In the genomic region with DNA sequence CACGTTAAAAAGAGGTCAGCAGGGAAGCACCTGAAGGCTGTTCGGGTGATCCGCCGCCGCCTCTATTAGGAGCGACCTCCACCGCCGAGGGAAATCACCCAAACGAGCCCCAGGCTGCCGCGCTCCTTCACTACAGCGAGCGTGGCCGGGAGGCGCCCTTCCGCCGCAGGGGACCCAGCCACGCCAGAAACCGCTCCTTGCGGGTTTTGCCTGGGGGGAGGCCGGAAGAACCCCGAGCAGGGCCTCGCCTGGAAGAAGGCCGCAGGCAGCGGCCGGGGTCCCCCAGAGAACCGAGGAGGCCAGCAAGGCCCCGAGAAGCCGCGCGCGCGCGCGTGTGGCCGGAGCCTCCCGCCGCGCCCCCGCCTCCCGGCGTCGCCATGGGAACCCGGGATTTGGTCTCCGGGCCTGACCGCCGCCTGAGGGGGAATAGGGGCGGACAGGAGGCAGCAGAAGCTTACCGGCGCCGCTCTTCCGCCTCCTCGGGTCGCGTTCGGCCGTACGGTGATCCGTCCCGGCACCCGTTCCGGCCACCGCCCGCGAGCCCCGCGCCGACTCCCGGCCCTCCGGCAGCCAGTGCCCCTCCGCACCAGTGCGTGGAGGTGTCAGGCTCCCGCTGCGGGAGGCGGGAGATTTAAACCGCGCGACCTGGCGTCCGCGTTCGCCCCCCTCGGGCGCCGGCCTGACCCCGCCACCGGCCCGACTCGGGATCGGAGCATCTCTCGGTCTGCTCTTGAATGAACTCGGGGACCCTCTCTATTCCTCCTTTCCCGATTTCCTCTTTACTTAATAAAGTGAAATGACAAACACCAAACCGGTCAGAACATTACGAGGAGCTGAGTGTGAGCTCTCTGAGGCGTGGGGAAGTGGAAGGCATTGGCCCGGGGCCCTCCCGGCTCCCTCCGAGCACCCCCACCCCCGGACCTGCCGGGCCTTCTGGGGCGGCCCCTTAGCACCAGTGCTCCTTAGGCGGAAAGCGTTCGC, we compare ENCODE assay signal across 1 cellular context.
TF ChIP-seq lines count a peak whose summit lies in the region.

A gene (minus strand): TSS at position 606 of the 981 bp plus-strand sequence. CDS start 42,757 bp downstream, outside the sequence.

TF ChIP-seq in H1, 55 proteins besides CTCF, POLR2A, EP300 and RAD21:
- TF ChIP-seq TBP (IDR thresholded peaks at IDR 0.05; ENCODE audit: low read depth, low read length), result no peak
- no peak for TF ChIP-seq BCL11A (IDR thresholded peaks at IDR 0.05; ENCODE audit: low read depth in 2 of 2, low read length in 2 of 2)
- TF ChIP-seq KDM4A (IDR thresholded peaks at IDR 0.05; ENCODE audit: low read depth, low read length, severe bottlenecking), result peak; percentile 56
- peak; percentile 67 for TF ChIP-seq PHF8 (conservative IDR thresholded peaks at IDR 0.05; ENCODE audit: low read depth, low read length)
- TF ChIP-seq TAF1 (IDR thresholded peaks at IDR 0.05; ENCODE audit: low read depth, low read length), result peak; percentile 5; the same call in 1 of the 2 replicates
- TF ChIP-seq YY1 (IDR thresholded peaks at IDR 0.05; ENCODE audit: low read depth, low read length), result no peak
- no peak for TF ChIP-seq TCF12 (IDR thresholded peaks at IDR 0.05; ENCODE audit: low read depth, low read length)
- TF ChIP-seq RFX5 (IDR thresholded peaks at IDR 0.05; ENCODE audit: borderline replicate concordance, low read depth, low read length), result no peak
- TF ChIP-seq CREB1 (IDR thresholded peaks at IDR 0.05), result 0 out of 2 replicates have a peak, but pooled peaks have one; percentile 22
- TF ChIP-seq BACH1 (IDR thresholded peaks at IDR 0.05; ENCODE audit: low read length), result no peak
- no peak for TF ChIP-seq MAFK (IDR thresholded peaks at IDR 0.05; ENCODE audit: low read depth, low read length)
- TF ChIP-seq KDM5A (IDR thresholded peaks at IDR 0.05; ENCODE audit: low read length), result no peak
- no peak for TF ChIP-seq RNF2 (IDR thresholded peaks at IDR 0.05; ENCODE audit: borderline replicate concordance, low read depth, low read length, missing control alignments, poor library complexity, severe bottlenecking)
- no peak for TF ChIP-seq JUN (IDR thresholded peaks at IDR 0.05; ENCODE audit: low read depth, low read length)
- no peak for TF ChIP-seq CHD2 (IDR thresholded peaks at IDR 0.05; ENCODE audit: low read length)
- TF ChIP-seq TAF7 (optimal IDR thresholded peaks at IDR 0.05; ENCODE audit: borderline replicate concordance, low read depth, low read length), result peak; percentile 31
- TF ChIP-seq SIN3A (conservative IDR thresholded peaks at IDR 0.05 in 1 of 2, IDR thresholded peaks at IDR 0.05 in 1 of 2; ENCODE audit: low read depth in 1 of 2, low read length in 2 of 2), result 0 out of 4 replicates have a peak, but pooled peaks of 1 of the 2 experiments have one; percentile 6
- no peak for TF ChIP-seq SP2 (IDR thresholded peaks at IDR 0.05; ENCODE audit: low read length)
- TF ChIP-seq CBX5 (IDR thresholded peaks at IDR 0.05; ENCODE audit: low read depth, low read length), result no peak
- peak; percentile 78 for TF ChIP-seq RBBP5 (IDR thresholded peaks at IDR 0.05; ENCODE audit: borderline replicate concordance, low read depth, low read length)
- TF ChIP-seq EGR1 (IDR thresholded peaks at IDR 0.05; ENCODE audit: borderline replicate concordance, low read depth, low read length), result peak; percentile 9; the same call in 1 of the 2 replicates
- TF ChIP-seq, protein P1, sequence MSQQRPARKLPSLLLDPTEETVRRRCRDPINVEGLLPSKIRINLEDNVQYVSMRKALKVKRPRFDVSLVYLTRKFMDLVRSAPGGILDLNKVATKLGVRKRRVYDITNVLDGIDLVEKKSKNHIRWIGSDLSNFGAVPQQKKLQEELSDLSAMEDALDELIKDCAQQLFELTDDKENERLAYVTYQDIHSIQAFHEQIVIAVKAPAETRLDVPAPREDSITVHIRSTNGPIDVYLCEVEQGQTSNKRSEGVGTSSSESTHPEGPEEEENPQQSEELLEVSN (IDR thresholded peaks at IDR 0.05), result peak; percentile 38; the same call in 1 of the 2 replicates
- no peak for TF ChIP-seq SP1 (IDR thresholded peaks at IDR 0.05; ENCODE audit: low read depth, low read length)
- peak; percentile 61 for TF ChIP-seq ASH2L (IDR thresholded peaks at IDR 0.05; ENCODE audit: low read length)
